10 cellular contexts compared by ENCODE assay signal in genomic region chr9:94945191-94946144, GRCh38.
A peak's percentile ranks its signal among the peaks of the same experiment; 100 is the strongest.
DNase-seq lines count a peak whose midpoint lies in the region; ATAC-seq and TF ChIP-seq lines count a peak whose summit lies in the region.
"Had no signal": no experiment of that assay in that cellular context is flagged by ENCODE, and none has a peak within 500 bp of the region (broad histone marks: within the 10 kb centered on the region; RNA-seq: fewer than 3 reads in every experiment).

No MANE protein-coding gene starts in this region.

- TF ChIP-seq CTCF in VCaP (conservative IDR thresholded peaks at IDR 0.05) (no peak), glutamatergic neuron (IDR thresholded peaks at IDR 0.05; ENCODE audit: partially characterized antibody, unreplicated experiment) (no peak), retinal pigment epithelial cell (conservative IDR thresholded peaks at IDR 0.05; ENCODE audit: low read depth, low read length) (no peak)

- no peak for ATAC-seq in activated T-cell treated with anti-CD3 and anti-CD28 coated beads, Interleukin-2, amount 50 U/mL, for 72 hours (replicated peaks in 1 of 2)
- ATAC-seq in effector memory CD8-positive, alpha-beta T cell (replicated peaks), result no peak
- ATAC-seq in GM19023 (IDR thresholded peaks at IDR 0.05; ENCODE audit: unreplicated experiment), result no peak

- H3K27ac Mint-ChIP-seq in glutamatergic neuron (ENCODE audit: unreplicated experiment), result peak overlapping the region; percentile 45
- H3K27ac Mint-ChIP-seq in activated T-cell treated with anti-CD3 and anti-CD28 coated beads, Interleukin-2, amount 50 U/mL, for 72 hours, result no peak overlapping the region
- no peak overlapping the region for H3K27ac Mint-ChIP-seq in effector memory CD8-positive, alpha-beta T cell
- H3K27ac Mint-ChIP-seq: activated naive CD8-positive, alpha-beta T cell treated with anti-CD3 and anti-CD28 coated beads, Interleukin-2, amount 10 ng/mL, durations not matched to agents 7 days and 5 days had no signal

- H3K36me3 Mint-ChIP-seq in glutamatergic neuron (ENCODE audit: unreplicated experiment), result peaks cover 3% of the 10 kb centered on the region
- no peaks in the 10 kb centered on the region for H3K36me3 Mint-ChIP-seq in activated T-cell treated with anti-CD3 and anti-CD28 coated beads, Interleukin-2, amount 50 U/mL, for 72 hours (ENCODE audit: insufficient read depth in 2 of 2)
- no peaks in the 10 kb centered on the region for H3K36me3 Mint-ChIP-seq in effector memory CD8-positive, alpha-beta T cell (ENCODE audit: insufficient read depth)
- H3K36me3 Mint-ChIP-seq: activated naive CD8-positive, alpha-beta T cell treated with anti-CD3 and anti-CD28 coated beads, Interleukin-2, amount 10 ng/mL, durations not matched to agents 7 days and 5 days had no signal

- peaks cover 9% of the 10 kb centered on the region for H3K9me3 Mint-ChIP-seq in glutamatergic neuron (ENCODE audit: unreplicated experiment)
- peaks cover 0 to 2% of the 10 kb centered on the region in 2 donors for H3K9me3 Mint-ChIP-seq in activated T-cell treated with anti-CD3 and anti-CD28 coated beads, Interleukin-2, amount 50 U/mL, for 72 hours
- no peaks in the 10 kb centered on the region for H3K9me3 Mint-ChIP-seq in effector memory CD8-positive, alpha-beta T cell

- DNase-seq in GM03348 (ENCODE audit: low spot score), result peak; percentile 83
- DNase-seq in glutamatergic neuron, result no peak
- DNase-seq in retinal pigment epithelial cell (ENCODE audit: low read depth), result peak; percentile 16
- DNase-seq in activated T-cell treated with anti-CD3 and anti-CD28 coated beads, Interleukin-2, amount 50 U/mL, for 72 hours, result no peak
- no peak for DNase-seq in effector memory CD8-positive, alpha-beta T cell
- no peak for DNase-seq in midbrain (lab: John Stamatoyannopoulos, UW)
- DNase-seq: activated naive CD8-positive, alpha-beta T cell treated with anti-CD3 and anti-CD28 coated beads, Interleukin-2, amount 10 ng/mL, durations not matched to agents 7 days and 5 days; NCI-H187 had no signal

- no peak overlapping the region for H3K4me3 Mint-ChIP-seq in glutamatergic neuron (ENCODE audit: unreplicated experiment)
- no peak overlapping the region for H3K4me3 Mint-ChIP-seq in activated T-cell treated with anti-CD3 and anti-CD28 coated beads, Interleukin-2, amount 50 U/mL, for 72 hours
- H3K4me3 Mint-ChIP-seq in effector memory CD8-positive, alpha-beta T cell, result no peak overlapping the region
- H3K4me3 Mint-ChIP-seq: activated naive CD8-positive, alpha-beta T cell treated with anti-CD3 and anti-CD28 coated beads, Interleukin-2, amount 10 ng/mL, durations not matched to agents 7 days and 5 days had no signal

- peak overlapping the region; percentile 47; the same call in 1 of the 2 replicates for H3K27ac ChIP-seq in VCaP

- peaks cover 3% of the 10 kb centered on the region for H3K27me3 Mint-ChIP-seq in glutamatergic neuron (ENCODE audit: unreplicated experiment)
- no peaks in the 10 kb centered on the region for H3K27me3 Mint-ChIP-seq in activated T-cell treated with anti-CD3 and anti-CD28 coated beads, Interleukin-2, amount 50 U/mL, for 72 hours (ENCODE audit: low read depth)
- H3K27me3 Mint-ChIP-seq in effector memory CD8-positive, alpha-beta T cell, result no peaks in the 10 kb centered on the region
- H3K27me3 Mint-ChIP-seq: activated naive CD8-positive, alpha-beta T cell treated with anti-CD3 and anti-CD28 coated beads, Interleukin-2, amount 10 ng/mL, durations not matched to agents 7 days and 5 days had no signal

- H3K4me1 Mint-ChIP-seq in glutamatergic neuron (ENCODE audit: low read depth, unreplicated experiment), result peaks cover 51% of the 10 kb centered on the region
- peaks cover 10% of the 10 kb centered on the region for H3K4me1 Mint-ChIP-seq in activated T-cell treated with anti-CD3 and anti-CD28 coated beads, Interleukin-2, amount 50 U/mL, for 72 hours (ENCODE audit: low read depth)
- H3K4me1 Mint-ChIP-seq in effector memory CD8-positive, alpha-beta T cell (ENCODE audit: low read depth in 2 of 2), result peaks cover 6% of the 10 kb centered on the region in 2 donors
- H3K4me1 Mint-ChIP-seq: activated naive CD8-positive, alpha-beta T cell treated with anti-CD3 and anti-CD28 coated beads, Interleukin-2, amount 10 ng/mL, durations not matched to agents 7 days and 5 days had no signal

- H3K4me3 ChIP-seq in retinal pigment epithelial cell (ENCODE audit: low read length), result no peak overlapping the region

Comparison
In these comparisons a context has a peak if more than half of its experiments do, and no peak if none do; other contexts are left out.
1. DNase-seq: peak in GM03348 (single experiment) and retinal pigment epithelial cell (single experiment); none in glutamatergic neuron (single experiment), activated T-cell treated with anti-CD3 and anti-CD28 coated beads, Interleukin-2, amount 50 U/mL, for 72 hours (0 of 2), effector memory CD8-positive, alpha-beta T cell (0 of 3) and midbrain (single experiment).